ENCODE assay signal across 10 cellular contexts in the genomic region with DNA sequence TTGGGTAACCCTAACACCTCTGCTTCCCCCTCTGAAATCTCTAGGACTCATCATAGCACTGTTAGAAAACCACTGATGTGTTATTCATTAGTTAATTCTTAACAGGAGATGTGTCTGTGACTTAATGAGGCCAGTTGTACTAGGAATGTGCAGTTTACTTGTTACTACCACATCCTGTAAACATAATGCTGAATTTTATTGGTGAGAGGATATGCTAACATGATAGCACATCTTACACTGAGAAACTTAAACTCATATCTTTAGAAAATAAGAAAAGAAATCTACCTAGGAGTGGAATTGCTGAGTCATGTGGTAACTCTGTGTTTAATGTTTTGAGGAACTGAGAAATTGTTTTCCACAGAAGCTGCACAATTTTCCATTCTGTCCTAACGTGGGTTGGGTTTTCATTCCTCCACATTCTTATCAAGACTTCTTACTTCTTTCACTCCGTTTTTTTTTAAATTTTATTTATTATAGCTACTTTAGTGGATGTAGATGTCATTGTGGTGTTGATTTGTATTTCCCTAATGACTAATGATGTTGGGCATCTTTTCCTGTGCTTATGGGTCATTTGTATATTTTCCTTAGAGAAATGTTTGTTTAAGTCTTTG. TPM values are rescaled to one million over a fixed set of nuclear protein-coding genes. Genes with fewer than 3 reads are reported as not detected.
DNase-seq lines count a peak whose midpoint lies in the region; ATAC-seq, FAIRE-seq and TF ChIP-seq lines count a peak whose summit lies in the region.
"Had no signal": no experiment of that assay in that cellular context is flagged by ENCODE, and none has a peak within 500 bp of the region (broad histone marks: within the 10 kb centered on the region; RNA-seq: fewer than 3 reads in every experiment).

No MANE protein-coding gene starts in this region.

- H3K27ac ChIP-seq in aorta (ENCODE audit: low read depth in 1 of 2, low read length in 2 of 2), result no peak overlapping the region

- no peak overlapping the region for H3K4me3 Mint-ChIP-seq in activated CD4-positive, alpha-beta T cell treated with anti-CD3 and anti-CD28 coated beads for 36 hours
- no peak overlapping the region for H3K4me3 Mint-ChIP-seq in activated CD4-positive, alpha-beta T cell treated with anti-CD3 and anti-CD28 coated beads, Interleukin-2, amount 10 ng/mL, durations not matched to agents 7 days and 5 days
- H3K4me3 Mint-ChIP-seq in stimulated activated naive B cell treated with anti-CD40 and anti-IgM and Interleukin-4, amounts not matched to agents 10 μg/mL and 1 μg/mL and 100 μg/mL, for 72 hours, result peak overlapping the region; percentile 55 to 66
- H3K4me3 Mint-ChIP-seq: activated naive CD8-positive, alpha-beta T cell treated with anti-CD3 and anti-CD28 coated beads, Interleukin-2, amount 10 ng/mL, durations not matched to agents 7 days and 5 days; IgD-negative memory B cell had no signal

- peaks cover 25% of the 10 kb centered on the region for H3K4me1 Mint-ChIP-seq in activated CD4-positive, alpha-beta T cell treated with anti-CD3 and anti-CD28 coated beads for 36 hours
- peaks cover 4% of the 10 kb centered on the region for H3K4me1 Mint-ChIP-seq in activated CD4-positive, alpha-beta T cell treated with anti-CD3 and anti-CD28 coated beads, Interleukin-2, amount 10 ng/mL, durations not matched to agents 7 days and 5 days
- H3K4me1 Mint-ChIP-seq in stimulated activated naive B cell treated with anti-CD40 and anti-IgM and Interleukin-4, amounts not matched to agents 10 μg/mL and 1 μg/mL and 100 μg/mL, for 72 hours, result peaks cover 17 to 34% of the 10 kb centered on the region in 2 donors

- H3K36me3 ChIP-seq in bronchial epithelial cell (ENCODE audit: control insufficient read depth, insufficient read depth, low read length) (peaks cover 1% of the 10 kb centered on the region), aorta (ENCODE audit: control insufficient read depth in 1 of 2, insufficient read depth in 2 of 2, low read length in 1 of 2) (peaks cover 0 to 2% of the 10 kb centered on the region in 2 donors)

- H3K27ac Mint-ChIP-seq in activated CD4-positive, alpha-beta T cell treated with anti-CD3 and anti-CD28 coated beads for 36 hours, result peak overlapping the region; percentile 60
- no peak overlapping the region for H3K27ac Mint-ChIP-seq in activated CD4-positive, alpha-beta T cell treated with anti-CD3 and anti-CD28 coated beads, Interleukin-2, amount 10 ng/mL, durations not matched to agents 7 days and 5 days
- H3K27ac Mint-ChIP-seq in stimulated activated naive B cell treated with anti-CD40 and anti-IgM and Interleukin-4, amounts not matched to agents 10 μg/mL and 1 μg/mL and 100 μg/mL, for 72 hours, result peak overlapping the region; percentile 92
- H3K27ac Mint-ChIP-seq: activated naive CD8-positive, alpha-beta T cell treated with anti-CD3 and anti-CD28 coated beads, Interleukin-2, amount 10 ng/mL, durations not matched to agents 7 days and 5 days had no signal

- H3K4me3 ChIP-seq in bronchial epithelial cell (ENCODE audit: low read depth, low read length), result no peak overlapping the region
- no peak overlapping the region for H3K4me3 ChIP-seq in aorta (ENCODE audit: low read length in 2 of 2)

- intact Hi-C loops in activated CD4-positive, alpha-beta T cell treated with anti-CD3 and anti-CD28 coated beads for 36 hours (cut with DNase I, micrococcal nuclease), result loop anchor here in 1 of 2 experiments (2.0 kb wide), 1 partner anchor 34 kb away; the partner anchor contains the start of genes RNF121 and XNDC1N
- intact Hi-C loops in aorta (cut with DNase I), result no loop called here

- TF ChIP-seq CTCF in bronchial epithelial cell (IDR thresholded peaks at IDR 0.05; ENCODE audit: insufficient read depth, low read length, severe bottlenecking), result no peak

- no peak for DNase-seq in activated CD4-positive, alpha-beta T cell treated with anti-CD3 and anti-CD28 coated beads for 36 hours
- DNase-seq in activated CD4-positive, alpha-beta T cell treated with anti-CD3 and anti-CD28 coated beads, Interleukin-2, amount 10 ng/mL, durations not matched to agents 7 days and 5 days, result no peak
- peak; percentile 22 for DNase-seq in bronchial epithelial cell (ENCODE audit: low read depth)
- no peak for DNase-seq in stimulated activated naive B cell treated with anti-CD40 and anti-IgM and Interleukin-4, amounts not matched to agents 10 μg/mL and 1 μg/mL and 100 μg/mL, for 72 hours
- DNase-seq in aorta, result no peak
- DNase-seq in NCI-H1436 treated with DMSO at 0.1 percent for 48 hours (lab: John Stamatoyannopoulos, UW), result no peak
- DNase-seq: activated naive CD8-positive, alpha-beta T cell treated with anti-CD3 and anti-CD28 coated beads, Interleukin-2, amount 10 ng/mL, durations not matched to agents 7 days and 5 days had no signal

- no peaks in the 10 kb centered on the region for H3K27me3 Mint-ChIP-seq in activated CD4-positive, alpha-beta T cell treated with anti-CD3 and anti-CD28 coated beads for 36 hours
- no peaks in the 10 kb centered on the region for H3K27me3 Mint-ChIP-seq in activated CD4-positive, alpha-beta T cell treated with anti-CD3 and anti-CD28 coated beads, Interleukin-2, amount 10 ng/mL, durations not matched to agents 7 days and 5 days
- H3K27me3 Mint-ChIP-seq in stimulated activated naive B cell treated with anti-CD40 and anti-IgM and Interleukin-4, amounts not matched to agents 10 μg/mL and 1 μg/mL and 100 μg/mL, for 72 hours, result no peaks in the 10 kb centered on the region
- H3K27me3 Mint-ChIP-seq: activated naive CD8-positive, alpha-beta T cell treated with anti-CD3 and anti-CD28 coated beads, Interleukin-2, amount 10 ng/mL, durations not matched to agents 7 days and 5 days; IgD-negative memory B cell had no signal

- H3K27me3 ChIP-seq in bronchial epithelial cell (ENCODE audit: control insufficient read depth, insufficient read depth, low read length) (no peaks in the 10 kb centered on the region), aorta (ENCODE audit: control insufficient read depth in 1 of 2, insufficient read depth in 2 of 2, low read length in 1 of 2) (no peaks in the 10 kb centered on the region)

- H3K36me3 Mint-ChIP-seq in activated CD4-positive, alpha-beta T cell treated with anti-CD3 and anti-CD28 coated beads for 36 hours (ENCODE audit: low read depth), result peaks cover 28% of the 10 kb centered on the region
- peaks cover 23% of the 10 kb centered on the region for H3K36me3 Mint-ChIP-seq in activated CD4-positive, alpha-beta T cell treated with anti-CD3 and anti-CD28 coated beads, Interleukin-2, amount 10 ng/mL, durations not matched to agents 7 days and 5 days (ENCODE audit: low read depth)
- H3K36me3 Mint-ChIP-seq in stimulated activated naive B cell treated with anti-CD40 and anti-IgM and Interleukin-4, amounts not matched to agents 10 μg/mL and 1 μg/mL and 100 μg/mL, for 72 hours, result peaks cover 33 to 38% of the 10 kb centered on the region in 2 donors

- ATAC-seq in activated CD4-positive, alpha-beta T cell treated with anti-CD3 and anti-CD28 coated beads for 36 hours, result peak; percentile 92
- ATAC-seq in HG03565 (IDR thresholded peaks at IDR 0.05; ENCODE audit: unreplicated experiment) (peak; percentile 48), aorta (ENCODE audit: low FRiP score) (no peak), GM19023 (IDR thresholded peaks at IDR 0.05; ENCODE audit: unreplicated experiment) (no peak)
- ATAC-seq in stimulated activated naive B cell treated with anti-CD40 and anti-IgM and Interleukin-4, amounts not matched to agents 10 μg/mL and 1 μg/mL and 100 μg/mL, for 72 hours (replicated peaks), result peak; percentile 90 to 95

- POLR2A ChIA-PET in activated CD4-positive, alpha-beta T cell treated with anti-CD3 and anti-CD28 coated beads for 36 hours (lab: Charles Lee), result no interaction called here
- POLR2A ChIA-PET in activated CD4-positive, alpha-beta T cell treated with anti-CD3 and anti-CD28 coated beads, Interleukin-2, amount 10 ng/mL, durations not matched to agents 7 days and 5 days (lab: Charles Lee), result interaction anchor here (0.6 kb wide), 1 partner anchor 119 kb away, joined by 5 read pairs; no protein-coding TSS in a partner anchor

- no peaks in the 10 kb centered on the region for H3K9me3 ChIP-seq in aorta (ENCODE audit: control insufficient read depth, low read length)

- H3K4me1 ChIP-seq in aorta (ENCODE audit: control insufficient read depth in 1 of 2, insufficient read depth in 2 of 2, low read length in 2 of 2), result no peaks in the 10 kb centered on the region

- FAIRE-seq in bronchial epithelial cell (lab: Jason Lieb, UNC), result no peak

- 13 to 14% methylated on average over 2 of the region's 2 CpGs for WGBS in aorta, 2 donors

- H3K9me3 Mint-ChIP-seq in activated CD4-positive, alpha-beta T cell treated with anti-CD3 and anti-CD28 coated beads for 36 hours (ENCODE audit: low read depth), result peaks cover 2% of the 10 kb centered on the region
- no peaks in the 10 kb centered on the region for H3K9me3 Mint-ChIP-seq in activated CD4-positive, alpha-beta T cell treated with anti-CD3 and anti-CD28 coated beads, Interleukin-2, amount 10 ng/mL, durations not matched to agents 7 days and 5 days
- H3K9me3 Mint-ChIP-seq in stimulated activated naive B cell treated with anti-CD40 and anti-IgM and Interleukin-4, amounts not matched to agents 10 μg/mL and 1 μg/mL and 100 μg/mL, for 72 hours, result peaks cover 2 to 8% of the 10 kb centered on the region in 2 donors
- H3K9me3 Mint-ChIP-seq: IgD-negative memory B cell had no signal

- CTCF ChIA-PET in activated CD4-positive, alpha-beta T cell treated with anti-CD3 and anti-CD28 coated beads for 36 hours (lab: Charles Lee), result interaction anchor here (0.9 kb wide), 1 partner anchor 181 kb away, joined by 3 read pairs; no protein-coding TSS in a partner anchor
- CTCF ChIA-PET in activated CD4-positive, alpha-beta T cell treated with anti-CD3 and anti-CD28 coated beads, Interleukin-2, amount 10 ng/mL, durations not matched to agents 7 days and 5 days (lab: Charles Lee), result interaction anchor here (0.6 to 1.2 kb wide), 2 partner anchors 34 to 228 kb away, joined by 3 read pairs; partner anchors contain the start of genes RNF121 and XNDC1N

RNA-seq across cellular contexts. Expression of gene RNF121, which starts 33.7 kb away (rescaled TPM):
- 10 to 100 TPM; 28.7 to 29.5 TPM for total RNA-seq in activated CD4-positive, alpha-beta T cell treated with anti-CD3 and anti-CD28 coated beads for 36 hours
- total RNA-seq in activated CD4-positive, alpha-beta T cell treated with anti-CD3 and anti-CD28 coated beads, Interleukin-2, amount 10 ng/mL, durations not matched to agents 7 days and 5 days, result 10 to 100 TPM; 23.8 to 26.4 TPM
- total RNA-seq in bronchial epithelial cell (28.5 and 32.6 TPM in 2 replicates), aorta (10 to 100 TPM; 38.3 to 38.6 TPM)
- 10 to 100 TPM; 20.8 to 22.8 TPM for polyA plus RNA-seq in aorta

RNA-seq across cellular contexts. Expression of gene XNDC1N, which starts 34.1 kb away (rescaled TPM):
- total RNA-seq in activated CD4-positive, alpha-beta T cell treated with anti-CD3 and anti-CD28 coated beads for 36 hours, result 10 to 100 TPM; 11.3 to 19.0 TPM
- total RNA-seq in activated CD4-positive, alpha-beta T cell treated with anti-CD3 and anti-CD28 coated beads, Interleukin-2, amount 10 ng/mL, durations not matched to agents 7 days and 5 days, result 10 to 100 TPM; 15.5 to 18.7 TPM
- total RNA-seq in bronchial epithelial cell (5.9 and 6.1 TPM in 2 replicates), aorta (10 to 100 TPM in 1 of 2 donors, 1 to 10 TPM in 1; 8.2 to 12.8 TPM)
- 1 to 10 TPM; 3.9 to 4.7 TPM for polyA plus RNA-seq in aorta

RNA-seq across cellular contexts. Expression of gene IL18BP, which starts 36.2 kb away (rescaled TPM):
- 10 to 100 TPM in 1 of 2 experiments, 1 to 10 TPM in 1; 8.4 to 10.2 TPM for total RNA-seq in activated CD4-positive, alpha-beta T cell treated with anti-CD3 and anti-CD28 coated beads for 36 hours
- total RNA-seq in activated CD4-positive, alpha-beta T cell treated with anti-CD3 and anti-CD28 coated beads, Interleukin-2, amount 10 ng/mL, durations not matched to agents 7 days and 5 days, result 10 to 100 TPM; 15.3 to 16.5 TPM
- total RNA-seq in bronchial epithelial cell, result 1.4 and 2.1 TPM in 2 replicates
- total RNA-seq in aorta, result 10 to 100 TPM; 13.0 to 24.8 TPM
- polyA plus RNA-seq in aorta, result 10 to 100 TPM in 1 of 2 donors, 1 to 10 TPM in 1; 7.8 to 12.5 TPM

Comparison
In these comparisons a context has a peak if more than half of its experiments do, and no peak if none do; other contexts are left out.
1. ATAC-seq: peak in activated CD4-positive, alpha-beta T cell treated with anti-CD3 and anti-CD28 coated beads for 36 hours (single experiment), HG03565 (single experiment) and stimulated activated naive B cell treated with anti-CD40 and anti-IgM and Interleukin-4, amounts not matched to agents 10 μg/mL and 1 μg/mL and 100 μg/mL, for 72 hours (2 of 2); none in aorta (single experiment) and GM19023 (single experiment).
2. H3K4me3 Mint-ChIP-seq: peak in stimulated activated naive B cell treated with anti-CD40 and anti-IgM and Interleukin-4, amounts not matched to agents 10 μg/mL and 1 μg/mL and 100 μg/mL, for 72 hours (2 of 2); none in activated CD4-positive, alpha-beta T cell treated with anti-CD3 and anti-CD28 coated beads for 36 hours (single experiment) and activated CD4-positive, alpha-beta T cell treated with anti-CD3 and anti-CD28 coated beads, Interleukin-2, amount 10 ng/mL, durations not matched to agents 7 days and 5 days (single experiment).